Comparison of ENCODE assay signal across 10 cellular contexts in genomic region chr16:53745126-53745525, GRCh38. TPM values are rescaled to one million over a fixed set of nuclear protein-coding genes. Genes with fewer than 3 reads are reported as not detected.
A peak's percentile ranks its signal among the peaks of the same experiment; 100 is the strongest.
DNase-seq lines count a peak whose midpoint lies in the region; ATAC-seq and TF ChIP-seq lines count a peak whose summit lies in the region.
"Had no signal": no experiment of that assay in that cellular context is flagged by ENCODE, and none has a peak within 500 bp of the region (broad histone marks: within the 10 kb centered on the region; RNA-seq: fewer than 3 reads in every experiment).

No MANE protein-coding gene starts in this region.

- peak overlapping the region; percentile 36 for H3K27ac Mint-ChIP-seq in GM23338

- no peak overlapping the region for H3K4me3 Mint-ChIP-seq in GM23338

- no peaks in the 10 kb centered on the region for H3K9me3 ChIP-seq in hepatocyte (ENCODE audit: low read depth)

- H3K36me3 ChIP-seq in GM23338 (ENCODE audit: insufficient read depth) (no peaks in the 10 kb centered on the region), mesendoderm (ENCODE audit: control insufficient read depth, insufficient read depth, low read length) (no peaks in the 10 kb centered on the region), hepatocyte (replicated peaks; ENCODE audit: insufficient read depth, low read depth) (no peaks in the 10 kb centered on the region)

- H4K8ac ChIP-seq in mesendoderm (ENCODE audit: low read depth, low read length) = no peak overlapping the region

- peaks cover 2% of the 10 kb centered on the region for H3K27me3 Mint-ChIP-seq in GM23338 (ENCODE audit: insufficient read depth, low read depth, poor library complexity)

- no peak overlapping the region for H2AK5ac ChIP-seq in mesendoderm (ENCODE audit: low read length)

- in situ Hi-C loops in astrocyte of the cerebellum (cut with HindIII; ENCODE audit: low sequenced_read_pairs) = no loop called here

- H3F3A ChIP-seq in GM23338 (replicated peaks; ENCODE audit: low read depth) = no peaks in the 10 kb centered on the region

- H3K4me2 ChIP-seq in GM23338 (0 out of 2 replicates have a peak overlapping the region, but pooled peaks have one; percentile 1), mesendoderm (ENCODE audit: low read length) (no peak overlapping the region), hepatocyte (no peak overlapping the region)

- WGBS in mesendoderm (ENCODE audit: extremely low coverage, insufficient coverage, low lambda C conversion rate) = no CpG with 5 or more reads among the region's 3 CpGs
- whole genome bisulfite sequencing in hepatocyte (ENCODE audit: low lambda C conversion rate, missing lambda C conversion rate) = 54% methylated on average over 3 of the region's 3 CpGs

- H3K4me1 Mint-ChIP-seq in GM23338 = peaks cover 17% of the 10 kb centered on the region

- 0 out of 3 replicates have a peak, but pooled peaks cover 2% of the 10 kb centered on the region for H3K36me3 Mint-ChIP-seq in GM23338 (ENCODE audit: low read depth)

- TF ChIP-seq CTCF in AG09309 (IDR thresholded peaks at IDR 0.05; ENCODE audit: control insufficient read depth, insufficient read depth, low read depth, low read length, missing control alignments) (no peak), GM23338 (conservative IDR thresholded peaks at IDR 0.05; ENCODE audit: low read depth in 2 of 2) (no peak), astrocyte of the cerebellum (IDR thresholded peaks at IDR 0.05; ENCODE audit: low read depth, low read length, missing control alignments) (no peak), hepatocyte (IDR thresholded peaks at IDR 0.05; ENCODE audit: poor library complexity) (no peak)

- H3K27me3 ChIP-seq in GM23338 (ENCODE audit: insufficient read depth) = no peaks in the 10 kb centered on the region
- H3K27me3 ChIP-seq in mesendoderm (ENCODE audit: insufficient read depth, low read length, poor library complexity) = no peaks in the 10 kb centered on the region
- H3K27me3 ChIP-seq in hepatocyte = no peaks in the 10 kb centered on the region

- no peak overlapping the region for H3K4ac ChIP-seq in mesendoderm (ENCODE audit: low read depth, low read length)

- no peak for ATAC-seq in GM23338

- H3K9me3 Mint-ChIP-seq in GM23338 = no peaks in the 10 kb centered on the region

- H2AFZ ChIP-seq in GM23338 (no peak overlapping the region), hepatocyte (no peak overlapping the region)

- H3K4me1 ChIP-seq in GM23338 (ENCODE audit: insufficient read depth) (peaks cover 18% of the 10 kb centered on the region), mesendoderm (ENCODE audit: control insufficient read depth, low read depth, low read length) (peaks cover 12% of the 10 kb centered on the region), hepatocyte (ENCODE audit: insufficient read depth) (no peaks in the 10 kb centered on the region)

- H3K9me2 ChIP-seq in GM23338 (ENCODE audit: insufficient read depth) (no peaks in the 10 kb centered on the region), hepatocyte (replicated peaks; ENCODE audit: insufficient read depth) (no peaks in the 10 kb centered on the region)

- no peaks in the 10 kb centered on the region; the same call in 1 of the 2 replicates for H4K20me1 ChIP-seq in GM23338 (replicated peaks; ENCODE audit: insufficient read depth)
- no peaks in the 10 kb centered on the region for H4K20me1 ChIP-seq in hepatocyte (ENCODE audit: insufficient read depth, poor library complexity, severe bottlenecking)

- no peak overlapping the region for H2BK5ac ChIP-seq in mesendoderm (ENCODE audit: low read length)

- no peak overlapping the region for H3K23ac ChIP-seq in mesendoderm (ENCODE audit: low read length)

- H2BK120ac ChIP-seq in mesendoderm (ENCODE audit: low read depth, low read length) = no peak overlapping the region

- H3K27ac ChIP-seq in GM23338 (ENCODE audit: low read depth) (no peak overlapping the region; the same call in 1 of the 2 replicates), mesendoderm (ENCODE audit: low read depth, low read length) (no peak overlapping the region), hepatocyte (no peak overlapping the region)

- no peak overlapping the region for H3K56ac ChIP-seq in mesendoderm (ENCODE audit: low read length)

- no peak overlapping the region for H3K18ac ChIP-seq in mesendoderm (ENCODE audit: low read length)

- no peak overlapping the region for H2BK15ac ChIP-seq in mesendoderm (replicated peaks; ENCODE audit: low read depth)

- peaks cover 1% of the 10 kb centered on the region for H3K79me1 ChIP-seq in mesendoderm (ENCODE audit: low read length)

- H3K79me2 ChIP-seq in GM23338 (replicated peaks; ENCODE audit: insufficient read depth) (peaks cover 56% of the 10 kb centered on the region), mesendoderm (ENCODE audit: control insufficient read depth, insufficient read depth, low read length) (no peaks in the 10 kb centered on the region), hepatocyte (peaks cover 62% of the 10 kb centered on the region)

- H3K4me3 ChIP-seq in AG09309 (ENCODE audit: control insufficient read depth, low read depth, low read length) (no peak overlapping the region), GM23338 (no peak overlapping the region), astrocyte of the cerebellum (ENCODE audit: low read depth, low read length) (no peak overlapping the region), mesendoderm (ENCODE audit: low read length) (no peak overlapping the region), hepatocyte (no peak overlapping the region)
- H3K4me3 ChIP-seq: skin epidermis had no signal

- H3K9ac ChIP-seq in mesendoderm (ENCODE audit: low read length) = no peak overlapping the region

- DNase-seq in AG09309 (ENCODE audit: low read depth) = peak; percentile 43
- DNase-seq in GM23338 (ENCODE audit: low spot score) = no peak
- peak; percentile 47 for DNase-seq in astrocyte of the cerebellum (ENCODE audit: low read depth)
- peak; percentile 29 for DNase-seq in mesendoderm
- no peak for DNase-seq in NCI-H146 treated with DMSO at 0.1 percent for 48 hours (lab: John Stamatoyannopoulos, UW; ENCODE audit: unreplicated experiment)
- DNase-seq in hepatocyte (ENCODE audit: low spot score) = no peak
- no peak for DNase-seq in NCI-H526 treated with DMSO at 0.1 percent for 48 hours (lab: John Stamatoyannopoulos, UW)
- no peak for DNase-seq in NCI-H1417 (lab: John Stamatoyannopoulos, UW)
- DNase-seq: NCI-H2227 treated with DMSO at 0.1 percent for 48 hours had no signal

- H4K5ac ChIP-seq in mesendoderm (ENCODE audit: low read length) = no peak overlapping the region

TF ChIP-seq in GM23338, 12 proteins besides CTCF, POLR2A, EP300 and RAD21 (continues in another document):
- TF ChIP-seq ZNF331 (CRISPR knock-in tag; IDR thresholded peaks at IDR 0.05; ENCODE audit: low read depth) = no peak
- TF ChIP-seq REST (IDR thresholded peaks at IDR 0.05; ENCODE audit: unreplicated experiment) = no peak
- TF ChIP-seq EZH2phosphoT487 (IDR thresholded peaks at IDR 0.05; ENCODE audit: unreplicated experiment) = no peak
- TF ChIP-seq ZNF114 (CRISPR knock-in tag; IDR thresholded peaks at IDR 0.05) = no peak

RNA-seq across cellular contexts. Expression of gene FTO, which starts 41.2 kb away (rescaled TPM):
- total RNA-seq in GM23338 (2014; rRNA removed; shearing (Covaris generic)) = 69.6 and 74.3 TPM in 2 replicates
- polyA plus RNA-seq in GM23338 (2016; fragmentation: Nextera tagmentation; extraction: Ambion mirVana) (13.1 and 17.7 TPM in 2 replicates), hepatocyte (37.9 and 46.8 TPM in 2 replicates)
- polyA plus RNA-seq in mesendoderm (2013, experiment 1 of 2) = 31.4 TPM
- polyA plus RNA-seq in mesendoderm (2013, experiment 2 of 2) = 30.9 TPM
- total RNA-seq in hepatocyte = 65.3 and 77.7 TPM in 2 replicates

RNA-seq across cellular contexts. Expression of gene RPGRIP1L, which starts 41.5 kb away (rescaled TPM):
- total RNA-seq in GM23338 (2014; rRNA removed; shearing (Covaris generic)) = 10.3 and 11.4 TPM in 2 replicates
- polyA plus RNA-seq in GM23338 (2016; fragmentation: Nextera tagmentation; extraction: Ambion mirVana) = 19.9 and 21.3 TPM in 2 replicates
- 11.0 TPM for polyA plus RNA-seq in mesendoderm (2013, experiment 1 of 2)
- polyA plus RNA-seq in mesendoderm (2013, experiment 2 of 2) = 9.4 TPM
- total RNA-seq in hepatocyte = 6.9 and 9.5 TPM in 2 replicates
- polyA plus RNA-seq in hepatocyte = 5.8 and 6.5 TPM in 2 replicates

Comparison
In these comparisons a context has a peak if more than half of its experiments do, and no peak if none do; other contexts are left out.
1. DNase-seq: peak in AG09309 (single experiment), astrocyte of the cerebellum (single experiment) and mesendoderm (single experiment); none in GM23338 (single experiment), NCI-H146 treated with DMSO at 0.1 percent for 48 hours (single experiment), hepatocyte (single experiment), NCI-H526 treated with DMSO at 0.1 percent for 48 hours (single experiment) and NCI-H1417 (0 of 3).